ENCODE assay signal across 1 cellular context in the genomic region with DNA sequence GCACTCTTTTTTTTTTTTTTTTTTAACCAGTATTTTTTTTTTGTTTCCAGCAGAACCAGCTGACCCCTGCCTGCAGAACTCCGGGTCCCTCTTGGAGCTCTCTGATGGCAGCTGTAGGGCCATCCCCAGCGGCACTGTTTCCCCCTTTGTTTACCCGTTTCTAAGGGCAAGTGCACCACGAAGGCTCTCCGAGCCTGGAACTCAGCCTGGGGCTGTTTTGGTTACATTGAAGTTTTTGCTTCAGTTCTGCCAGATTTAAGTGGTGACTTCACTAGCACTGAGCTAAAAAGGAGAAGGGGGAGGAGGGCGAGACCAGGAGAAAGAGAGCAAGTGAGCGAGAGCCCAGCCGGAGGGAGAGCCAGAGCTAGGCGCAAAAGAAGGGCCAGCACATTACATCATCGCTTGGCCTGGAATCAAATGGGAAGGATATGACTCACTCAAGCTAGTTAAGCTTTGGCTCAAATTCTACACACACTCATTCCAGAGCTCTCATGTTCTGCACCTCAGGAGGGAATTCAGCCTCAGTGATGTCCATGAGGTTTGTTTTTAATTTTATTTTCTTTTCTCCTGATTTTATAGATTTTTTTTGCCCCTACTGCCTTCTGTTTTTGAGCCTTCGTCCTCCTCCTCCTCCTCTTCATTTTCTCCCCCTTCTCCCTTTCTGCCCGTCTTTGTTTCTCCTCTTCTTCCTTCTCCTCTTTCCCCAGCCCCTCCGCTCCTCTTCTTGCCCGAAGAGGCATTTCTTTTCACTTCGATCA.
TF ChIP-seq lines count a peak whose summit lies in the region.

No MANE protein-coding gene starts in this region.

TF ChIP-seq in A549, 52 proteins besides CTCF, POLR2A, EP300 and RAD21 (continued from another document):
- TF ChIP-seq ELK1 (IDR thresholded peaks at IDR 0.05; ENCODE audit: low read depth, low read length): no peak
- no peak for TF ChIP-seq TP53 (CRISPR knock-in tag; IDR thresholded peaks at IDR 0.05)
- TF ChIP-seq CHD4 (IDR thresholded peaks at IDR 0.05; ENCODE audit: borderline replicate concordance): no peak
- TF ChIP-seq PHF8 (IDR thresholded peaks at IDR 0.05; ENCODE audit: borderline replicate concordance, low read depth): no peak
- no peak for TF ChIP-seq NR3C1 (IDR thresholded peaks at IDR 0.05)
- no peak for TF ChIP-seq MAZ (IDR thresholded peaks at IDR 0.05; ENCODE audit: borderline replicate concordance, low read depth, low read length)
- TF ChIP-seq, protein P1, sequence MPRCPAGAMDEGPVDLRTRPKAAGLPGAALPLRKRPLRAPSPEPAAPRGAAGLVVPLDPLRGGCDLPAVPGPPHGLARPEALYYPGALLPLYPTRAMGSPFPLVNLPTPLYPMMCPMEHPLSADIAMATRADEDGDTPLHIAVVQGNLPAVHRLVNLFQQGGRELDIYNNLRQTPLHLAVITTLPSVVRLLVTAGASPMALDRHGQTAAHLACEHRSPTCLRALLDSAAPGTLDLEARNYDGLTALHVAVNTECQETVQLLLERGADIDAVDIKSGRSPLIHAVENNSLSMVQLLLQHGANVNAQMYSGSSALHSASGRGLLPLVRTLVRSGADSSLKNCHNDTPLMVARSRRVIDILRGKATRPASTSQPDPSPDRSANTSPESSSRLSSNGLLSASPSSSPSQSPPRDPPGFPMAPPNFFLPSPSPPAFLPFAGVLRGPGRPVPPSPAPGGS (IDR thresholded peaks at IDR 0.05): no peak
- TF ChIP-seq HOXB13 (CRISPR knock-in tag; IDR thresholded peaks at IDR 0.05; ENCODE audit: low read depth): no peak
- TF ChIP-seq, protein P2, sequence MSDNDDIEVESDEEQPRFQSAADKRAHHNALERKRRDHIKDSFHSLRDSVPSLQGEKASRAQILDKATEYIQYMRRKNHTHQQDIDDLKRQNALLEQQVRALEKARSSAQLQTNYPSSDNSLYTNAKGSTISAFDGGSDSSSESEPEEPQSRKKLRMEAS (IDR thresholded peaks at IDR 0.05): 0 out of 2 replicates have a peak, but pooled peaks have one; percentile 15
- no peak for TF ChIP-seq NFE2L2 (conservative IDR thresholded peaks at IDR 0.05; ENCODE audit: low read length)
- TF ChIP-seq TFCP2L1 (CRISPR knock-in tag; IDR thresholded peaks at IDR 0.05): no peak
TF ChIP-seq in A549: peak in this region for 6.
